Comparison of ENCODE assay signal across 8 cellular contexts in the genomic region with DNA sequence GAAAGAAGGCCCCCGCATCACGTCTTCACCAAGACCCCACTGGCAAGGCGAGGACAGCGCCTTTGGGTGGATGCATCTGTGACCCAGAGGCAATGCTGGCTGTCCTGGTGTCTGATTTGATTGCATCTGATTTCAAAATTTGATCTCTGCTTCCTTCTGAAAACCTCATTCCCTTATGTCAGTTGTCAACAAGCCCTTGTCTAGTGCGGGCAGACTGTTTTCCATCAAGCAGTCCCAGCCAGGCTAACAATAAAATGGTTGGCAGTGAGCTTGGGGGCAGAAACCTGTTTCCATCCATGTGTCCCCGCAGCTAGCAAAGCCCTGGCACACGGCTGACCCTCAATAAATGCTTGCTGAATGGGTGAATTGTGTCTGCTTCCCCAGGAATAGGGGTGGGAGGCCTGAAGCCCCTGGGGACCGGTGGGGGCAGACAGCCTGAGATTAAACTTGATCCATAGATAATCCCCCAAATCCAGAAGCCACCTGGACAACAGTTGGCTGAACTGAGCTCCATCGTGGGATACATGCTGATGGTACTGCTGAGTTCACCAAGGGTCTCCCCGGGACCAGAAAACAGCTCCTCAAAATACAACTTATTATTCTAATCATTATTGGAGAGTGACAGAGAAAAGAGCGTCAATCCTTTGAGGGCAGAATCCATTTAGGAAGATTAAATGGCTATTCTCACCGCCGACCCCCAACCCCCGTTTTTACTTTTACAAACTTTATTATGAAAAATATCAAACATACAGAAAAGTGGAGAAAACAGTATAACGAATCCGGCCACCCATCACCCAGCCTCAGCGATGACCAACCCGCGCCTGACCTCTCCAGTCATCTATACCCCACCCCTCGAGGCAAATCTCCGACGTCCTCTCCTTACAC. TPM values are rescaled to one million over a fixed set of nuclear protein-coding genes. Genes with fewer than 3 reads are reported as not detected.
DNase-seq lines count a peak whose midpoint lies in the region; ATAC-seq lines count a peak whose summit lies in the region.

No MANE protein-coding gene starts in this region.

- DNase-seq in activated CD8-positive, alpha-beta memory T cell treated with anti-CD3 and anti-CD28 coated beads for 24 hours, result peak; percentile 76
- no peak for DNase-seq in activated CD8-positive, alpha-beta memory T cell treated with anti-CD3 and anti-CD28 coated beads, Interleukin-2, amount 50 U/mL, for 4 hours
- DNase-seq in activated T-cell treated with anti-CD3 and anti-CD28 coated beads, Interleukin-2, amount 50 U/mL, for 72 hours, result no peak
- DNase-seq in stimulated activated effector memory CD8-positive, alpha-beta T cell treated with anti-CD3 and anti-CD28 coated beads, Interleukin-12 subunit alpha, Interleukin-12 subunit beta, amount 100 ng/mL, for 72 hours (ENCODE audit: low spot score in 2 of 2), result no peak
- DNase-seq in GM19238 (ENCODE audit: insufficient read length, low spot score), result no peak
- no peak for DNase-seq in glomerular visceral epithelial cell (ENCODE audit: extremely low spot score)
- no peak for DNase-seq in GM03348 (ENCODE audit: low spot score)

- peaks cover 34 to 39% of the 10 kb centered on the region in 2 donors for H3K36me3 Mint-ChIP-seq in activated T-cell treated with anti-CD3 and anti-CD28 coated beads, Interleukin-2, amount 50 U/mL, for 72 hours (ENCODE audit: insufficient read depth in 2 of 2)
- H3K36me3 Mint-ChIP-seq in stimulated activated effector memory CD8-positive, alpha-beta T cell treated with anti-CD3 and anti-CD28 coated beads, Interleukin-12 subunit alpha, Interleukin-12 subunit beta, amount 100 ng/mL, for 72 hours, result peaks cover 76% of the 10 kb centered on the region

- H3K4me3 Mint-ChIP-seq in activated T-cell treated with anti-CD3 and anti-CD28 coated beads, Interleukin-2, amount 50 U/mL, for 72 hours, result peak overlapping the region; percentile 93 to 95
- peak overlapping the region; percentile 99 for H3K4me3 Mint-ChIP-seq in stimulated activated effector memory CD8-positive, alpha-beta T cell treated with anti-CD3 and anti-CD28 coated beads, Interleukin-12 subunit alpha, Interleukin-12 subunit beta, amount 100 ng/mL, for 72 hours

- H3K4me1 Mint-ChIP-seq in activated T-cell treated with anti-CD3 and anti-CD28 coated beads, Interleukin-2, amount 50 U/mL, for 72 hours (ENCODE audit: low read depth), result peaks cover 65% of the 10 kb centered on the region
- peaks cover 48% of the 10 kb centered on the region for H3K4me1 Mint-ChIP-seq in stimulated activated effector memory CD8-positive, alpha-beta T cell treated with anti-CD3 and anti-CD28 coated beads, Interleukin-12 subunit alpha, Interleukin-12 subunit beta, amount 100 ng/mL, for 72 hours

- no peaks in the 10 kb centered on the region for H3K27me3 Mint-ChIP-seq in activated T-cell treated with anti-CD3 and anti-CD28 coated beads, Interleukin-2, amount 50 U/mL, for 72 hours (ENCODE audit: low read depth)

- ATAC-seq in activated T-cell treated with anti-CD3 and anti-CD28 coated beads, Interleukin-2, amount 50 U/mL, for 72 hours (replicated peaks in 1 of 2), result no peak
- ATAC-seq in stimulated activated effector memory CD8-positive, alpha-beta T cell treated with anti-CD3 and anti-CD28 coated beads, Interleukin-12 subunit alpha, Interleukin-12 subunit beta, amount 100 ng/mL, for 72 hours, result no peak

- peak overlapping the region; percentile 99 for H3K27ac Mint-ChIP-seq in activated T-cell treated with anti-CD3 and anti-CD28 coated beads, Interleukin-2, amount 50 U/mL, for 72 hours
- H3K27ac Mint-ChIP-seq in stimulated activated effector memory CD8-positive, alpha-beta T cell treated with anti-CD3 and anti-CD28 coated beads, Interleukin-12 subunit alpha, Interleukin-12 subunit beta, amount 100 ng/mL, for 72 hours, result peak overlapping the region; percentile 93

- peak overlapping the region; percentile 67 for H3K4me3 ChIP-seq in iPS-11a (ENCODE audit: low read depth, low read length)

- H3K9me3 Mint-ChIP-seq in activated T-cell treated with anti-CD3 and anti-CD28 coated beads, Interleukin-2, amount 50 U/mL, for 72 hours, result no peaks in the 10 kb centered on the region
- H3K9me3 Mint-ChIP-seq in stimulated activated effector memory CD8-positive, alpha-beta T cell treated with anti-CD3 and anti-CD28 coated beads, Interleukin-12 subunit alpha, Interleukin-12 subunit beta, amount 100 ng/mL, for 72 hours, result no peaks in the 10 kb centered on the region

RNA-seq across cellular contexts. Expression of gene DUSP5, which starts 0.9 kb away (rescaled TPM):
- 100 to 1,000 TPM; 122 to 242 TPM for total RNA-seq in activated T-cell treated with anti-CD3 and anti-CD28 coated beads, Interleukin-2, amount 50 U/mL, for 72 hours
